ENCODE assay signal across 8 cellular contexts in the genomic region with DNA sequence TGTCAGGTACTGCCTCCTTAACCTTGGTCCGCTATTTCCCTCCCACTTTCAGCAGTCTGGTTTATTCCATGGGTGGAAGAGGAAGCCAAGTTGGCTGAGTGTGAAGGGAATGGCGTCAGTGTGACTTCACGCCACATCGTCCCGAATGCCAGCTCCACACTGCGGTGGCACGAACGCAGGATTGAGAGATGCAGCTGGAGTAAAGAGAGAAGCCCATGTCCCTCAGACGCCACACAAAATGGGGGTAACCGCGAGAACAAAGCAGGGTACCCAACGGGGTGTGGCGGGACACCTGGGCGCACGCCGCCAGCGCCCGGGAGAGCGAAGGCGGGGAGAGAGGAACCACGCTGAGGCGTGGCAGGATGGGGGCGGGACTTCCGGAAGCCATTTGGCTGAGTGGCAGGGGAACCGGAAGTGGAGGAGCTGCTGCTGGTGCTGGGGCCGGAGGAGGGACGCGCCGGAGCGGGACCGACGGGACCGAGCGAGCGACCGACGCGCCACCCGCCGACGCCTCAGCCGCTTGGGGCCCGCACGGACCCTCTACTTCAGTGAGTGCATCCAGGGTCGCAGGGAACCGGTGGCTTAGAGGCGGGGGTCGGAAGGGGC. TPM values are rescaled to one million over a fixed set of nuclear protein-coding genes. Genes with fewer than 3 reads are reported as not detected.
DNase-seq lines count a peak whose midpoint lies in the region; ATAC-seq and TF ChIP-seq lines count a peak whose summit lies in the region.

A gene with protein sequence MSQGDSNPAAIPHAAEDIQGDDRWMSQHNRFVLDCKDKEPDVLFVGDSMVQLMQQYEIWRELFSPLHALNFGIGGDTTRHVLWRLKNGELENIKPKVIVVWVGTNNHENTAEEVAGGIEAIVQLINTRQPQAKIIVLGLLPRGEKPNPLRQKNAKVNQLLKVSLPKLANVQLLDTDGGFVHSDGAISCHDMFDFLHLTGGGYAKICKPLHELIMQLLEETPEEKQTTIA (plus strand): TSS at position 417 of the 606 bp plus-strand sequence. CDS start 8,161 bp downstream, outside the sequence.

- no peak for TF ChIP-seq CTCF in fibroblast of pulmonary artery (IDR thresholded peaks at IDR 0.05; ENCODE audit: low read length, missing control alignments)

- H3K9me3 Mint-ChIP-seq in natural killer cell treated with Interleukin-12 subunit alpha and Interleukin-12 subunit beta and Interleukin-15 and Interleukin-18, amount 100 ng/mL, for 72 hours, result no peaks in the 10 kb centered on the region

- H3K36me3 ChIP-seq in HAP-1 (replicated peaks), result peaks cover 24% of the 10 kb centered on the region
- H3K36me3 ChIP-seq in MG63, result peaks cover 30% of the 10 kb centered on the region

- in situ Hi-C loops in G401 (cut with HindIII; ENCODE audit: low sequenced_read_pairs), result no loop called here
- in situ Hi-C loops in HAP-1 (cut with MboI; ENCODE audit: low sequenced_read_pairs), result no loop called here

- peak; percentile 96 for DNase-seq in G401 (ENCODE audit: low spot score)
- peak; percentile 94 to 98 for DNase-seq in HAP-1 (ENCODE audit: low spot score in 2 of 2)
- peak; percentile 95 for DNase-seq in MG63
- DNase-seq in SHP77 (lab: John Stamatoyannopoulos, UW), result peak; percentile 79 to 92
- peak; percentile 90 for DNase-seq in activated effector memory CD4-positive, alpha-beta T cell treated with Interleukin-2 at 50 U/mL for 16 hours
- peak; percentile 92 for DNase-seq in fibroblast of pulmonary artery (ENCODE audit: low read depth)
- DNase-seq in natural killer cell treated with Interleukin-12 subunit alpha and Interleukin-12 subunit beta and Interleukin-15 and Interleukin-18, amount 100 ng/mL, for 72 hours (ENCODE audit: low spot score), result peak; percentile 96
- peak; percentile 95 for DNase-seq in stimulated activated naive CD4-positive, alpha-beta T cell treated with Interleukin-2 at 50 U/mL for 16 hours (lab: John Stamatoyannopoulos, UW)

- H3K4me1 ChIP-seq in HAP-1, result peaks cover 13% of the 10 kb centered on the region

- H3K27ac Mint-ChIP-seq in natural killer cell treated with Interleukin-12 subunit alpha and Interleukin-12 subunit beta and Interleukin-15 and Interleukin-18, amount 100 ng/mL, for 72 hours, result peak within 1 kb of the TSS; percentile 90 to 93

- peaks cover 27 to 30% of the 10 kb centered on the region in 2 donors for H3K4me1 Mint-ChIP-seq in natural killer cell treated with Interleukin-12 subunit alpha and Interleukin-12 subunit beta and Interleukin-15 and Interleukin-18, amount 100 ng/mL, for 72 hours (ENCODE audit: low read depth in 2 of 2)

- H3K27me3 Mint-ChIP-seq in natural killer cell treated with Interleukin-12 subunit alpha and Interleukin-12 subunit beta and Interleukin-15 and Interleukin-18, amount 100 ng/mL, for 72 hours, result peaks cover 12 to 18% of the 10 kb centered on the region in 2 donors

- H3K4me3 ChIP-seq in HAP-1 (peak within 1 kb of the TSS; percentile 72), MG63 (peak within 1 kb of the TSS; percentile 65), fibroblast of pulmonary artery (replicated peaks; ENCODE audit: low read depth, low read length) (peak within 1 kb of the TSS; percentile 77)

- H3K9me3 ChIP-seq in HAP-1 (no peaks in the 10 kb centered on the region; the same call in 1 of the 2 replicates), MG63 (no peaks in the 10 kb centered on the region)

- peaks cover 16% of the 10 kb centered on the region for H3K36me3 Mint-ChIP-seq in natural killer cell treated with Interleukin-12 subunit alpha and Interleukin-12 subunit beta and Interleukin-15 and Interleukin-18, amount 100 ng/mL, for 72 hours

- H3K4me3 Mint-ChIP-seq in natural killer cell treated with Interleukin-12 subunit alpha and Interleukin-12 subunit beta and Interleukin-15 and Interleukin-18, amount 100 ng/mL, for 72 hours, result peak within 1 kb of the TSS; percentile 100

- H3K27me3 ChIP-seq in HAP-1 (ENCODE audit: low read depth), result no peaks in the 10 kb centered on the region
- no peaks in the 10 kb centered on the region for H3K27me3 ChIP-seq in MG63

- peak; percentile 99 for ATAC-seq in natural killer cell treated with Interleukin-12 subunit alpha and Interleukin-12 subunit beta and Interleukin-15 and Interleukin-18, amount 100 ng/mL, for 72 hours

RNA-seq across cellular contexts. Expression of the gene that starts here (rescaled TPM):
- total RNA-seq in G401 (2014; rRNA removed; shearing (Covaris generic)), result 127 and 161 TPM in 2 replicates
- 143 and 205 TPM in 2 replicates for total RNA-seq in MG63 (2014; rRNA removed; shearing (Covaris generic); ENCODE audit: low replicate concordance)
- total RNA-seq in natural killer cell treated with Interleukin-12 subunit alpha and Interleukin-12 subunit beta and Interleukin-15 and Interleukin-18, amount 100 ng/mL, for 72 hours, result 10 to 100 TPM; 60.6 to 76.7 TPM

Comparison
In these comparisons a context has a peak if more than half of its experiments do, and no peak if none do; other contexts are left out.
1. Peak in every context shown above with its lines: DNase-seq, ATAC-seq and H3K4me3 ChIP-seq.